ENCODE assay signal across 26 cellular contexts in genomic region chr1:43809097-43809673, GRCh38.
"Had no signal": no experiment of that assay in that cellular context is flagged by ENCODE, and none has a peak within 500 bp of the region (broad histone marks: within the 10 kb centered on the region; RNA-seq: fewer than 3 reads in every experiment).

No MANE protein-coding gene starts in this region.

- H3K4me1 ChIP-seq: colonic mucosa, esophagus squamous epithelium, gastrocnemius medialis, lower lobe of right lung had no signal

- H3K4me3 ChIP-seq: colonic mucosa, esophagus squamous epithelium, gastrocnemius medialis, heart right ventricle, left lung, lower lobe of right lung, mucosa of descending colon had no signal

- H3K27me3 ChIP-seq: colonic mucosa, esophagus squamous epithelium, gastrocnemius medialis, heart right ventricle, left lung had no signal

- FAIRE-seq: islet of Langerhans, keratinocyte had no signal

- ATAC-seq: effector memory CD8-positive, alpha-beta T cell; esophagus mucosa; gastrocnemius medialis; heart right ventricle; left cardiac atrium; left lung; left ventricle myocardium superior; lower lobe of right lung; mucosa of descending colon had no signal

- H3K4me1 Mint-ChIP-seq: mesothelial cell of epicardium had no signal

- H3K27me3 Mint-ChIP-seq: dendritic cell treated with granulocyte-macrophage colony-stimulating factor and Interleukin-4, amounts not matched to agents 40 ng/mL and 50 ng/mL, for 4 days; effector memory CD8-positive, alpha-beta T cell; naive B cell had no signal

- H3K36me3 ChIP-seq: colonic mucosa, esophagus squamous epithelium, gastrocnemius medialis, left lung, lower lobe of right lung had no signal

- H3K27ac Mint-ChIP-seq: dendritic cell treated with granulocyte-macrophage colony-stimulating factor and Interleukin-4, amounts not matched to agents 40 ng/mL and 50 ng/mL, for 4 days; mesothelial cell of epicardium had no signal

- H3K4me3 Mint-ChIP-seq: dendritic cell treated with granulocyte-macrophage colony-stimulating factor and Interleukin-4, amounts not matched to agents 40 ng/mL and 50 ng/mL, for 4 days; effector memory CD8-positive, alpha-beta T cell; mesothelial cell of epicardium; naive B cell had no signal

- H3K9me3 ChIP-seq: colonic mucosa, esophagus squamous epithelium, gastrocnemius medialis, lower lobe of right lung, mucosa of descending colon had no signal

- DNase-seq: colonic mucosa; cortex of kidney; effector CD8-positive, alpha-beta T cell; effector memory CD8-positive, alpha-beta T cell; erythroblast; esophagus squamous epithelium; foreskin fibroblast; foreskin melanocyte; gastrocnemius medialis; glutamatergic neuron; head of caudate nucleus; heart right ventricle; hippocampal formation; left cardiac atrium; left lung; left ventricle myocardium superior; lower lobe of right lung; mesenchymal stem cell; mucosa of descending colon; naive B cell had no signal

- H3K27ac ChIP-seq: colonic mucosa, epithelial cell of prostate, esophagus squamous epithelium, gastrocnemius medialis, heart right ventricle, left lung, lower lobe of right lung had no signal
